ENCODE assay signal across 9 cellular contexts in genomic region chr11:11416502-11416901, GRCh38.
DNase-seq lines count a peak whose midpoint lies in the region; ATAC-seq and TF ChIP-seq lines count a peak whose summit lies in the region.
"Had no signal": no experiment of that assay in that cellular context is flagged by ENCODE, and none has a peak within 500 bp of the region (broad histone marks: within the 10 kb centered on the region; RNA-seq: fewer than 3 reads in every experiment).

No MANE protein-coding gene starts in this region.

- intact Hi-C loops in HCT116 (cut with micrococcal nuclease), result no loop called here

- H3K9me3 ChIP-seq in HCT116 (ENCODE audit: control insufficient read depth in 1 of 2, insufficient read depth in 1 of 2, low read depth in 1 of 2, low read length in 2 of 2) (no peaks in the 10 kb centered on the region), smooth muscle cell (replicated peaks; ENCODE audit: low read depth) (no peaks in the 10 kb centered on the region)

- BruUV-seq in HCT116 (replicated peaks; lab: Mats Ljungman, UMichigan), result no TSS peak

- no peak overlapping the region for H3K9ac ChIP-seq in HCT116 (ENCODE audit: low read length)
- peak overlapping the region; percentile 56 for H3K9ac ChIP-seq in smooth muscle cell (ENCODE audit: low read depth)

- WGBS in smooth muscle cell (ENCODE audit: low lambda C conversion rate), result 27% methylated on average over 5 of the region's 5 CpGs

- RAD21 ChIA-PET in HCT116 (lab: Charles Lee; ENCODE audit: low non-redundant PET in 1 of 2, low total read pairs in 2 of 2, uncharacterized antibody in 2 of 2, unreplicated experiment in 2 of 2), result no interaction called here

- H3K27ac ChIP-seq in HCT116 (ENCODE audit: low read depth, low read length) (no peak overlapping the region), RWPE1 (peak overlapping the region; percentile 31; the same call in 1 of the 2 replicates), smooth muscle cell (ENCODE audit: low read depth) (peak overlapping the region; percentile 83)

- H3K36me3 ChIP-seq in HCT116 (ENCODE audit: control insufficient read depth in 1 of 2, insufficient read depth in 2 of 2, low read length in 2 of 2), result no peaks in the 10 kb centered on the region
- H3K36me3 ChIP-seq in smooth muscle cell (ENCODE audit: low read depth), result no peaks in the 10 kb centered on the region

- H3K4me1 ChIP-seq in HCT116 (ENCODE audit: control insufficient read depth in 1 of 2, insufficient read depth in 2 of 2, low read length in 2 of 2) (peaks cover 0 to 15% of the 10 kb centered on the region in 2 experiments; a peak in 2 of 4 replicates), smooth muscle cell (ENCODE audit: low read depth) (peaks cover 19% of the 10 kb centered on the region)

- TF ChIP-seq CTCF in HCT116 (IDR thresholded peaks at IDR 0.05 in 2 of 3, conservative IDR thresholded peaks at IDR 0.05 in 1 of 3; ENCODE audit: borderline replicate concordance in 1 of 3, insufficient read depth in 1 of 3, low read depth in 2 of 3, low read length in 2 of 3) (no peak), RWPE1 (conservative IDR thresholded peaks at IDR 0.05; ENCODE audit: low read depth) (no peak), smooth muscle cell (IDR thresholded peaks at IDR 0.05; ENCODE audit: borderline replicate concordance, insufficient read depth, poor library complexity, severe bottlenecking) (no peak)

- H4K20me1 ChIP-seq in HCT116 (ENCODE audit: insufficient read depth) (no peaks in the 10 kb centered on the region), smooth muscle cell (ENCODE audit: low read depth) (no peaks in the 10 kb centered on the region)

- no peaks in the 10 kb centered on the region for H3K9me2 ChIP-seq in HCT116 (ENCODE audit: insufficient read depth)

- ATAC-seq in HCT116, result 0 out of 2 replicates have a peak, but pooled peaks have one; percentile 20

- no peak for TF ChIP-seq POLR2A in HCT116 (IDR thresholded peaks at IDR 0.05; ENCODE audit: borderline replicate concordance, extremely low read depth, insufficient read depth, insufficient read length)

- H2AFZ ChIP-seq in HCT116 (ENCODE audit: low read depth, low read length, poor library complexity, severe bottlenecking) (no peak overlapping the region), smooth muscle cell (ENCODE audit: low read depth) (no peak overlapping the region)

- H3K4me3 ChIP-seq in HCT116 (replicated peaks in 1 of 2; ENCODE audit: low read depth in 1 of 2, low read length in 2 of 2), result no peak overlapping the region
- no peak overlapping the region for H3K4me3 ChIP-seq in smooth muscle cell

- H3F3A ChIP-seq in smooth muscle cell (ENCODE audit: low read depth), result peaks cover 12% of the 10 kb centered on the region

- CTCF ChIA-PET in HCT116 (lab: Charles Lee) (no interaction called here), RWPE1 (lab: Yijun Ruan, JAX) (no interaction called here)

- H3K27me3 ChIP-seq in HCT116 (ENCODE audit: insufficient read depth, low read length), result no peaks in the 10 kb centered on the region
- no peaks in the 10 kb centered on the region for H3K27me3 ChIP-seq in smooth muscle cell (ENCODE audit: low read depth)

- DNase-seq in HCT116 (ENCODE audit: low read depth, low spot score) (no peak), RWPE1 (ENCODE audit: low spot score) (no peak), fibroblast of peridontal ligament (ENCODE audit: extremely low read depth) (peak; percentile 58), smooth muscle cell (lab: John Stamatoyannopoulos, UW; ENCODE audit: unreplicated experiment) (no peak), NCI-H2081 treated with DMSO at 0.1 percent for 48 hours (lab: John Stamatoyannopoulos, UW) (no peak), NCI-H446 (lab: John Stamatoyannopoulos, UW) (no peak)
- no peak for DNase-seq in activated naive CD4-positive, alpha-beta T cell (lab: John Stamatoyannopoulos, UW)
- DNase-seq: activated CD4-positive, CD25-positive, alpha-beta regulatory T cell; NCI-H187 treated with DMSO at 0.1 percent for 48 hours had no signal

- POLR2A ChIA-PET in HCT116 (lab: Charles Lee), result no interaction called here
- POLR2A ChIA-PET in RWPE1 (lab: Yijun Ruan, JAX; ENCODE audit: low non-redundant PET), result no interaction called here

- H3K4me2 ChIP-seq in HCT116 (ENCODE audit: low read length) (peak overlapping the region; percentile 35; the same call in 1 of the 2 replicates), smooth muscle cell (peak overlapping the region; percentile 53)

- no peaks in the 10 kb centered on the region for H3K79me2 ChIP-seq in HCT116 (ENCODE audit: insufficient read depth, low read length)
- no peaks in the 10 kb centered on the region for H3K79me2 ChIP-seq in smooth muscle cell (ENCODE audit: low read depth)

- no peak for TF ChIP-seq RAD21 in HCT116 (IDR thresholded peaks at IDR 0.05; ENCODE audit: low read depth)

TF ChIP-seq in HCT116, 20 proteins besides CTCF, POLR2A, EP300 and RAD21:
- no peak for TF ChIP-seq MAX (IDR thresholded peaks at IDR 0.05)
- no peak for TF ChIP-seq SP1 (IDR thresholded peaks at IDR 0.05; ENCODE audit: low read depth)
- TF ChIP-seq EZH2 (IDR thresholded peaks at IDR 0.05), result no peak
- TF ChIP-seq YY1 (IDR thresholded peaks at IDR 0.05; ENCODE audit: extremely low read depth, insufficient replicate concordance, low read depth, low read length), result no peak
- TF ChIP-seq ZNF274 (IDR thresholded peaks at IDR 0.05; ENCODE audit: low read depth, low read length), result no peak
- no peak for TF ChIP-seq CBX3 (IDR thresholded peaks at IDR 0.05; ENCODE audit: low read depth)
- TF ChIP-seq, protein P1, sequence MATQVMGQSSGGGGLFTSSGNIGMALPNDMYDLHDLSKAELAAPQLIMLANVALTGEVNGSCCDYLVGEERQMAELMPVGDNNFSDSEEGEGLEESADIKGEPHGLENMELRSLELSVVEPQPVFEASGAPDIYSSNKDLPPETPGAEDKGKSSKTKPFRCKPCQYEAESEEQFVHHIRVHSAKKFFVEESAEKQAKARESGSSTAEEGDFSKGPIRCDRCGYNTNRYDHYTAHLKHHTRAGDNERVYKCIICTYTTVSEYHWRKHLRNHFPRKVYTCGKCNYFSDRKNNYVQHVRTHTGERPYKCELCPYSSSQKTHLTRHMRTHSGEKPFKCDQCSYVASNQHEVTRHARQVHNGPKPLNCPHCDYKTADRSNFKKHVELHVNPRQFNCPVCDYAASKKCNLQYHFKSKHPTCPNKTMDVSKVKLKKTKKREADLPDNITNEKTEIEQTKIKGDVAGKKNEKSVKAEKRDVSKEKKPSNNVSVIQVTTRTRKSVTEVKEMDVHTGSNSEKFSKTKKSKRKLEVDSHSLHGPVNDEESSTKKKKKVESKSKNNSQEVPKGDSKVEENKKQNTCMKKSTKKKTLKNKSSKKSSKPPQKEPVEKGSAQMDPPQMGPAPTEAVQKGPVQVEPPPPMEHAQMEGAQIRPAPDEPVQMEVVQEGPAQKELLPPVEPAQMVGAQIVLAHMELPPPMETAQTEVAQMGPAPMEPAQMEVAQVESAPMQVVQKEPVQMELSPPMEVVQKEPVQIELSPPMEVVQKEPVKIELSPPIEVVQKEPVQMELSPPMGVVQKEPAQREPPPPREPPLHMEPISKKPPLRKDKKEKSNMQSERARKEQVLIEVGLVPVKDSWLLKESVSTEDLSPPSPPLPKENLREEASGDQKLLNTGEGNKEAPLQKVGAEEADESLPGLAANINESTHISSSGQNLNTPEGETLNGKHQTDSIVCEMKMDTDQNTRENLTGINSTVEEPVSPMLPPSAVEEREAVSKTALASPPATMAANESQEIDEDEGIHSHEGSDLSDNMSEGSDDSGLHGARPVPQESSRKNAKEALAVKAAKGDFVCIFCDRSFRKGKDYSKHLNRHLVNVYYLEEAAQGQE (IDR thresholded peaks at IDR 0.05; ENCODE audit: low read depth), result no peak
- TF ChIP-seq SRF (IDR thresholded peaks at IDR 0.05; ENCODE audit: low read depth), result no peak
- no peak for TF ChIP-seq CEBPB (IDR thresholded peaks at IDR 0.05; ENCODE audit: low read depth)
- TF ChIP-seq JUND (IDR thresholded peaks at IDR 0.05), result no peak
- TF ChIP-seq, protein P2, sequence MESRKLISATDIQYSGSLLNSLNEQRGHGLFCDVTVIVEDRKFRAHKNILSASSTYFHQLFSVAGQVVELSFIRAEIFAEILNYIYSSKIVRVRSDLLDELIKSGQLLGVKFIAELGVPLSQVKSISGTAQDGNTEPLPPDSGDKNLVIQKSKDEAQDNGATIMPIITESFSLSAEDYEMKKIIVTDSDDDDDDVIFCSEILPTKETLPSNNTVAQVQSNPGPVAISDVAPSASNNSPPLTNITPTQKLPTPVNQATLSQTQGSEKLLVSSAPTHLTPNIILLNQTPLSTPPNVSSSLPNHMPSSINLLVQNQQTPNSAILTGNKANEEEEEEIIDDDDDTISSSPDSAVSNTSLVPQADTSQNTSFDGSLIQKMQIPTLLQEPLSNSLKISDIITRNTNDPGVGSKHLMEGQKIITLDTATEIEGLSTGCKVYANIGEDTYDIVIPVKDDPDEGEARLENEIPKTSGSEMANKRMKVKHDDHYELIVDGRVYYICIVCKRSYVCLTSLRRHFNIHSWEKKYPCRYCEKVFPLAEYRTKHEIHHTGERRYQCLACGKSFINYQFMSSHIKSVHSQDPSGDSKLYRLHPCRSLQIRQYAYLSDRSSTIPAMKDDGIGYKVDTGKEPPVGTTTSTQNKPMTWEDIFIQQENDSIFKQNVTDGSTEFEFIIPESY (IDR thresholded peaks at IDR 0.05; ENCODE audit: extremely low read depth, insufficient replicate concordance, low read length), result no peak
- no peak for TF ChIP-seq ZFX (IDR thresholded peaks at IDR 0.05)
